In the genomic region with DNA sequence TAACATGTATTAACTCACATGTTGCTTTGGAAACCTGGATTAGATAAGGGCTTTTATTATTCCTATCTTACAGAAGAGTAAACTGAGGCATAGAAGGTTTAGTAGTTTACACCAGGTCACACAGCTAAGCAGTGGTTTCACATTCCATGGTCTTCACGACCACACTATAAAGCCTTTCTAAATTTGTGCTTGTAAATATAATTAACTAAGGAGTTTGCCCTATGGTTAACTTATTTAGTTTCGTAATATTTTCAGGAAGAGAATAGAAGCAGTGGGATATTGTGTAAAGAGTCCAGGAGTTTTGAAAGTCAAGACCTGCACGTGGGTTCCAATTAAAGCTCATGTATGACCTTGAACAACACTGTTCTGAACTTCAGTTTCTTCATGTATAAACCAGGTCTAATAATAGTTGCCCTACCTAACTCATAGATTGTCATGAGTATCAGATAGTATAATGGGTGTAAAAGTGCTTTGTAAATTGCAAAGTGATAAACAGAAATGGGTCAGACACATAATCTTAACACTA, we compare ENCODE assay signal across 1 cellular context.
TF ChIP-seq lines count a peak whose summit lies in the region.

No MANE protein-coding gene starts in this region.

TF ChIP-seq in GM23338, 12 proteins besides CTCF, POLR2A, EP300 and RAD21 (continued from another document):
- TF ChIP-seq, protein P1, sequence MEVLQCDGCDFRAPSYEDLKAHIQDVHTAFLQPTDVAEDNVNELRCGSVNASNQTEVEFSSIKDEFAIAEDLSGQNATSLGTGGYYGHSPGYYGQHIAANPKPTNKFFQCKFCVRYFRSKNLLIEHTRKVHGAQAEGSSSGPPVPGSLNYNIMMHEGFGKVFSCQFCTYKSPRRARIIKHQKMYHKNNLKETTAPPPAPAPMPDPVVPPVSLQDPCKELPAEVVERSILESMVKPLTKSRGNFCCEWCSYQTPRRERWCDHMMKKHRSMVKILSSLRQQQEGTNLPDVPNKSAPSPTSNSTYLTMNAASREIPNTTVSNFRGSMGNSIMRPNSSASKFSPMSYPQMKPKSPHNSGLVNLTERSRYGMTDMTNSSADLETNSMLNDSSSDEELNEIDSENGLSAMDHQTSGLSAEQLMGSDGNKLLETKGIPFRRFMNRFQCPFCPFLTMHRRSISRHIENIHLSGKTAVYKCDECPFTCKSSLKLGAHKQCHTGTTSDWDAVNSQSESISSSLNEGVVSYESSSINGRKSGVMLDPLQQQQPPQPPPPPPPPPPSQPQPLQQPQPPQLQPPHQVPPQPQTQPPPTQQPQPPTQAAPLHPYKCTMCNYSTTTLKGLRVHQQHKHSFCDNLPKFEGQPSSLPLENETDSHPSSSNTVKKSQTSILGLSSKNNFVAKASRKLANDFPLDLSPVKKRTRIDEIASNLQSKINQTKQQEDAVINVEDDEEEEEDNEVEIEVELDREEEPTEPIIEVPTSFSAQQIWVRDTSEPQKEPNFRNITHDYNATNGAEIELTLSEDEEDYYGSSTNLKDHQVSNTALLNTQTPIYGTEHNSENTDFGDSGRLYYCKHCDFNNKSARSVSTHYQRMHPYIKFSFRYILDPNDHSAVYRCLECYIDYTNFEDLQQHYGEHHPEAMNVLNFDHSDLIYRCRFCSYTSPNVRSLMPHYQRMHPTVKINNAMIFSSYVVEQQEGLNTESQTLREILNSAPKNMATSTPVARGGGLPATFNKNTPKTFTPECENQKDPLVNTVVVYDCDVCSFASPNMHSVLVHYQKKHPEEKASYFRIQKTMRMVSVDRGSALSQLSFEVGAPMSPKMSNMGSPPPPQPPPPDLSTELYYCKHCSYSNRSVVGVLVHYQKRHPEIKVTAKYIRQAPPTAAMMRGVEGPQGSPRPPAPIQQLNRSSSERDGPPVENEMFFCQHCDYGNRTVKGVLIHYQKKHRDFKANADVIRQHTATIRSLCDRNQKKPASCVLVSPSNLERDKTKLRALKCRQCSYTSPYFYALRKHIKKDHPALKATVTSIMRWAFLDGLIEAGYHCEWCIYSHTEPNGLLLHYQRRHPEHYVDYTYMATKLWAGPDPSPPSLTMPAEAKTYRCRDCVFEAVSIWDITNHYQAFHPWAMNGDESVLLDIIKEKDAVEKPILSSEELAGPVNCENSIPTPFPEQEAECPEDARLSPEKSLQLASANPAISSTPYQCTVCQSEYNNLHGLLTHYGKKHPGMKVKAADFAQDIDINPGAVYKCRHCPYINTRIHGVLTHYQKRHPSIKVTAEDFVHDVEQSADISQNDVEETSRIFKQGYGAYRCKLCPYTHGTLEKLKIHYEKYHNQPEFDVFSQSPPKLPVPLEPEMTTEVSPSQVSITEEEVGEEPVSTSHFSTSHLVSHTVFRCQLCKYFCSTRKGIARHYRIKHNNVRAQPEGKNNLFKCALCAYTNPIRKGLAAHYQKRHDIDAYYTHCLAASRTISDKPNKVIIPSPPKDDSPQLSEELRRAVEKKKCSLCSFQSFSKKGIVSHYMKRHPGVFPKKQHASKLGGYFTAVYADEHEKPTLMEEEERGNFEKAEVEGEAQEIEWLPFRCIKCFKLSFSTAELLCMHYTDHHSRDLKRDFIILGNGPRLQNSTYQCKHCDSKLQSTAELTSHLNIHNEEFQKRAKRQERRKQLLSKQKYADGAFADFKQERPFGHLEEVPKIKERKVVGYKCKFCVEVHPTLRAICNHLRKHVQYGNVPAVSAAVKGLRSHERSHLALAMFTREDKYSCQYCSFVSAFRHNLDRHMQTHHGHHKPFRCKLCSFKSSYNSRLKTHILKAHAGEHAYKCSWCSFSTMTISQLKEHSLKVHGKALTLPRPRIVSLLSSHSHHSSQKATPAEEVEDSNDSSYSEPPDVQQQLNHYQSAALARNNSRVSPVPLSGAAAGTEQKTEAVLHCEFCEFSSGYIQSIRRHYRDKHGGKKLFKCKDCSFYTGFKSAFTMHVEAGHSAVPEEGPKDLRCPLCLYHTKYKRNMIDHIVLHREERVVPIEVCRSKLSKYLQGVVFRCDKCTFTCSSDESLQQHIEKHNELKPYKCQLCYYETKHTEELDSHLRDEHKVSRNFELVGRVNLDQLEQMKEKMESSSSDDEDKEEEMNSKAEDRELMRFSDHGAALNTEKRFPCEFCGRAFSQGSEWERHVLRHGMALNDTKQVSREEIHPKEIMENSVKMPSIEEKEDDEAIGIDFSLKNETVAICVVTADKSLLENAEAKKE (CRISPR knock-in tag; IDR thresholded peaks at IDR 0.05): no peak
- TF ChIP-seq POLR2AphosphoS5 (IDR thresholded peaks at IDR 0.05; ENCODE audit: low read depth) (no peak), NANOG (IDR thresholded peaks at IDR 0.05; ENCODE audit: borderline replicate concordance) (no peak), ZNF331 (CRISPR knock-in tag; IDR thresholded peaks at IDR 0.05; ENCODE audit: low read depth) (no peak), EZH2 (IDR thresholded peaks at IDR 0.05; ENCODE audit: low read depth, unreplicated experiment) (no peak), CREB1 (CRISPR knock-in tag; IDR thresholded peaks at IDR 0.05; ENCODE audit: low read depth) (no peak), JUNB (IDR thresholded peaks at IDR 0.05; ENCODE audit: unreplicated experiment) (no peak), ZNF114 (CRISPR knock-in tag; IDR thresholded peaks at IDR 0.05) (no peak), EZH2phosphoT487 (IDR thresholded peaks at IDR 0.05; ENCODE audit: unreplicated experiment) (no peak)
- TF ChIP-seq, protein P2, sequence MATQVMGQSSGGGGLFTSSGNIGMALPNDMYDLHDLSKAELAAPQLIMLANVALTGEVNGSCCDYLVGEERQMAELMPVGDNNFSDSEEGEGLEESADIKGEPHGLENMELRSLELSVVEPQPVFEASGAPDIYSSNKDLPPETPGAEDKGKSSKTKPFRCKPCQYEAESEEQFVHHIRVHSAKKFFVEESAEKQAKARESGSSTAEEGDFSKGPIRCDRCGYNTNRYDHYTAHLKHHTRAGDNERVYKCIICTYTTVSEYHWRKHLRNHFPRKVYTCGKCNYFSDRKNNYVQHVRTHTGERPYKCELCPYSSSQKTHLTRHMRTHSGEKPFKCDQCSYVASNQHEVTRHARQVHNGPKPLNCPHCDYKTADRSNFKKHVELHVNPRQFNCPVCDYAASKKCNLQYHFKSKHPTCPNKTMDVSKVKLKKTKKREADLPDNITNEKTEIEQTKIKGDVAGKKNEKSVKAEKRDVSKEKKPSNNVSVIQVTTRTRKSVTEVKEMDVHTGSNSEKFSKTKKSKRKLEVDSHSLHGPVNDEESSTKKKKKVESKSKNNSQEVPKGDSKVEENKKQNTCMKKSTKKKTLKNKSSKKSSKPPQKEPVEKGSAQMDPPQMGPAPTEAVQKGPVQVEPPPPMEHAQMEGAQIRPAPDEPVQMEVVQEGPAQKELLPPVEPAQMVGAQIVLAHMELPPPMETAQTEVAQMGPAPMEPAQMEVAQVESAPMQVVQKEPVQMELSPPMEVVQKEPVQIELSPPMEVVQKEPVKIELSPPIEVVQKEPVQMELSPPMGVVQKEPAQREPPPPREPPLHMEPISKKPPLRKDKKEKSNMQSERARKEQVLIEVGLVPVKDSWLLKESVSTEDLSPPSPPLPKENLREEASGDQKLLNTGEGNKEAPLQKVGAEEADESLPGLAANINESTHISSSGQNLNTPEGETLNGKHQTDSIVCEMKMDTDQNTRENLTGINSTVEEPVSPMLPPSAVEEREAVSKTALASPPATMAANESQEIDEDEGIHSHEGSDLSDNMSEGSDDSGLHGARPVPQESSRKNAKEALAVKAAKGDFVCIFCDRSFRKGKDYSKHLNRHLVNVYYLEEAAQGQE (IDR thresholded peaks at IDR 0.05; ENCODE audit: unreplicated experiment): no peak
